In the genomic region with DNA sequence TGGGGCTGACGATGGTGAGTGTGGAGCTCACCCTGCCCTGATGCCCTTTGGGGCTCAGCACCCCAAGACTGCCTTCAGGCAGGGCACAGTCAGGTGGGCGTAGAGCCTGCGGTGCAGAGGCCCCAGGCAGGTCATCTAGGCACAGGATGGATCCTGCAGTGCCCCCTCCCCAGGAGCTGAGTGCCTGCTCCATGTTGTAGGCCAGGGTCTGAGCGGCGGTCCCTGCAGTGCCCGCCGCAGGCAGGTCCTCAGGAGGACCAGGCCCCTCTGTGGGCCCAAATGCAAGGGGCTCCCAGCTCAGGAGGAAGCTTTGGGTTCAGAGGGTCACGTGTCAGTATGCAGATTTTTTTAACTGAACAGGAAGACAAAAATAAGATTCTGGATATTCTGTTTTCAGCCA, we compare ENCODE assay signal across 1 cellular context.
TF ChIP-seq lines count a peak whose summit lies in the region.

No MANE protein-coding gene starts in this region.

TF ChIP-seq in HepG2, 621 proteins besides CTCF, POLR2A, EP300 and RAD21:
- peak; percentile 76 for TF ChIP-seq AGO2 (optimal IDR thresholded peaks at IDR 0.05; ENCODE audit: low read depth, low read length)
- TF ChIP-seq SAP130 (CRISPR knock-in tag; IDR thresholded peaks at IDR 0.05; ENCODE audit: low read depth), result no peak
- TF ChIP-seq ZNF432 (CRISPR knock-in tag; IDR thresholded peaks at IDR 0.05; ENCODE audit: borderline replicate concordance), result no peak
